26 cellular contexts compared by ENCODE assay signal in the genomic region with DNA sequence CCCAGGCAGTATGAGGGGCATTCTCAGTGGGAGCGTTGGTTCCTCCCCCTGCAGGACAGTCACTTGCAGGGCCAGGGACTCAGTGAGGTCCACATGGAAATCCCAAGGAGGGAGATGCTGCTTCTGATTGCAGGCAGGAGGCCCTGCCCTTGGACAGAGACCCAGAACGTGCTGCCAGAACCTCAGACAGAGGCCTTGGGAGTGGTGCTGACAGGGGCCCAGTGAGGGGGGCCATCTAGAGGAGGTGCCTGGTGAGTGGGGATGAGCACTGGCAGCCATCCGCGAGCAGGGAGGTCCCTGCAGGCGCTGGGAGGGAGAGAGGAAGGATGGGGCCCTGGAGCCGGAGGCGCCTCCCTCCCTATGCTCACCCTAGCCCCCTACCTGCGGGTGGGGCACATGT.
"Had no signal": no experiment of that assay in that cellular context is flagged by ENCODE, and none has a peak within 500 bp of the region (broad histone marks: within the 10 kb centered on the region; RNA-seq: fewer than 3 reads in every experiment).

No MANE protein-coding gene starts in this region.

- H3K4me2 ChIP-seq: hepatocyte, smooth muscle cell had no signal

- H3K27me3 ChIP-seq: colonic mucosa, gastroesophageal sphincter, heart left ventricle, hepatocyte, left lung, neutrophil, pancreas, testis, tibial artery had no signal

- H3K27me3 Mint-ChIP-seq: dendritic cell treated with granulocyte-macrophage colony-stimulating factor and Interleukin-4, amounts not matched to agents 40 ng/mL and 50 ng/mL, for 4 days; stimulated activated naive CD8-positive, alpha-beta T cell treated with anti-CD3 and anti-CD28 coated beads, Interleukin-15, amount 100 ng/mL, for 72 hours had no signal

- H3K9me3 Mint-ChIP-seq: dendritic cell treated with granulocyte-macrophage colony-stimulating factor and Interleukin-4, amounts not matched to agents 40 ng/mL and 50 ng/mL, for 4 days; effector memory CD8-positive, alpha-beta T cell; naive thymus-derived CD8-positive, alpha-beta T cell; nephron progenitor cell; stimulated activated naive CD8-positive, alpha-beta T cell treated with anti-CD3 and anti-CD28 coated beads, Interleukin-15, amount 100 ng/mL, for 72 hours; type B pancreatic cell had no signal

- H3K36me3 ChIP-seq: colonic mucosa, pancreas, tibial artery had no signal

- H3K27ac Mint-ChIP-seq: dendritic cell treated with granulocyte-macrophage colony-stimulating factor and Interleukin-4, amounts not matched to agents 40 ng/mL and 50 ng/mL, for 4 days; effector memory CD8-positive, alpha-beta T cell; nephron progenitor cell; progenitor cell of endocrine pancreas; type B pancreatic cell had no signal

- H3K9me3 ChIP-seq: colonic mucosa, gastroesophageal sphincter, heart left ventricle, left lung, lower lobe of right lung, neutrophil, pancreas, testis, tibial artery had no signal

- H2AFZ ChIP-seq: hepatocyte had no signal

- H3K79me2 ChIP-seq: hepatocyte had no signal

- H3K4me1 Mint-ChIP-seq: stimulated activated naive CD8-positive, alpha-beta T cell treated with anti-CD3 and anti-CD28 coated beads, Interleukin-15, amount 100 ng/mL, for 72 hours had no signal

- H3K4me3 Mint-ChIP-seq: dendritic cell treated with granulocyte-macrophage colony-stimulating factor and Interleukin-4, amounts not matched to agents 40 ng/mL and 50 ng/mL, for 4 days; effector memory CD8-positive, alpha-beta T cell; naive thymus-derived CD8-positive, alpha-beta T cell; nephron progenitor cell; stimulated activated naive CD8-positive, alpha-beta T cell treated with anti-CD3 and anti-CD28 coated beads, Interleukin-15, amount 100 ng/mL, for 72 hours; type B pancreatic cell had no signal

- H3K27ac ChIP-seq: colonic mucosa, gastroesophageal sphincter, heart left ventricle, hepatocyte, left lung, lower lobe of right lung, neutrophil, pancreas, testis, tibial artery had no signal

- H3K36me3 Mint-ChIP-seq: naive thymus-derived CD8-positive, alpha-beta T cell; type B pancreatic cell had no signal

- DNase-seq: colonic mucosa; effector memory CD8-positive, alpha-beta T cell; foreskin fibroblast; heart left ventricle; kidney; left cardiac atrium; left lung; lower lobe of right lung; naive thymus-derived CD8-positive, alpha-beta T cell; nephron progenitor cell; stimulated activated CD4-positive, alpha-beta T cell treated with anti-CD3 and anti-CD28 coated beads, Interleukin-12 subunit alpha, Interleukin-12 subunit beta, amount 100 ng/mL, for 4 hours; stimulated activated CD4-positive, alpha-beta T cell treated with anti-CD3 and anti-CD28 coated beads, Interleukin-1b, Interleukin-23, amount 100 ng/mL, for 48 hours; stimulated activated CD4-positive, alpha-beta T cell treated with anti-CD3 and anti-CD28 coated beads, Interleukin-4, amount 100 ng/mL, for 1 hour; stimulated activated CD8-positive, alpha-beta memory T cell treated with anti-CD3 and anti-CD28 coated beads, Interleukin-4, amount 100 ng/mL, for 48 hours; stimulated activated naive CD4-positive, alpha-beta T cell; stimulated activated naive CD8-positive, alpha-beta T cell treated with anti-CD3 and anti-CD28 coated beads, Interleukin-15, amount 100 ng/mL, for 72 hours; testis; tibial artery had no signal

- H3K4me3 ChIP-seq: colonic mucosa, gastroesophageal sphincter, heart left ventricle, hepatocyte, left lung, lower lobe of right lung, pancreas, smooth muscle cell, testis, tibial artery had no signal

- H3K4me1 ChIP-seq: colonic mucosa, left lung, pancreas, testis, tibial artery had no signal
